ENCODE assay signal across 15 cellular contexts in genomic region chr3:184348057-184348382, GRCh38. TPM values are rescaled to one million over a fixed set of nuclear protein-coding genes. Genes with fewer than 3 reads are reported as not detected.
DNase-seq lines count a peak whose midpoint lies in the region; ATAC-seq and TF ChIP-seq lines count a peak whose summit lies in the region.
"Had no signal": no experiment of that assay in that cellular context is flagged by ENCODE, and none has a peak within 500 bp of the region (broad histone marks: within the 10 kb centered on the region; RNA-seq: fewer than 3 reads in every experiment).

No MANE protein-coding gene starts in this region.

- H3K4me1 ChIP-seq in hepatocyte (ENCODE audit: insufficient read depth) (peaks cover 27% of the 10 kb centered on the region), parathyroid adenoma (peaks cover 14% of the 10 kb centered on the region), transverse colon (peaks cover 12 to 35% (median 23%) of the 10 kb centered on the region in 4 donors)

- intact Hi-C loops in Right ventricle myocardium inferior (cut with DNase I): no loop called here
- intact Hi-C loops in Right ventricle myocardium superior (cut with DNase I): no loop called here
- intact Hi-C loops in transverse colon (cut with DNase I; ENCODE audit: low total_unique reads): no loop called here

- H3K9ac ChIP-seq in parathyroid adenoma: no peak overlapping the region

- no peak overlapping the region for H2AFZ ChIP-seq in hepatocyte
- H2AFZ ChIP-seq in parathyroid adenoma: no peak overlapping the region

- TF ChIP-seq CTCF in hepatocyte (IDR thresholded peaks at IDR 0.05; ENCODE audit: poor library complexity): no peak
- no peak for TF ChIP-seq CTCF in parathyroid adenoma (IDR thresholded peaks at IDR 0.05)
- TF ChIP-seq CTCF in transverse colon (IDR thresholded peaks at IDR 0.05): no peak

- no peaks in the 10 kb centered on the region for H3K9me2 ChIP-seq in hepatocyte (replicated peaks; ENCODE audit: insufficient read depth)

- H3K36me3 ChIP-seq in hepatocyte (replicated peaks; ENCODE audit: insufficient read depth, low read depth): no peaks in the 10 kb centered on the region
- H3K36me3 ChIP-seq in parathyroid adenoma (ENCODE audit: control insufficient read depth, insufficient read depth, low read length): no peaks in the 10 kb centered on the region
- peaks cover 0 to 8% (median under 1%) of the 10 kb centered on the region in 4 donors for H3K36me3 ChIP-seq in transverse colon

- H3K9me3 ChIP-seq in hepatocyte (ENCODE audit: low read depth) (no peaks in the 10 kb centered on the region), parathyroid adenoma (ENCODE audit: control insufficient read depth, low read length) (no peaks in the 10 kb centered on the region), transverse colon (no peaks in the 10 kb centered on the region)

- peak; percentile 23 for DNase-seq in Right ventricle myocardium inferior (ENCODE audit: missing footprints)
- DNase-seq in Right ventricle myocardium superior: no peak
- DNase-seq in hepatocyte (ENCODE audit: low spot score): no peak
- no peak for DNase-seq in EL
- DNase-seq in SIG-M5 (lab: John Stamatoyannopoulos, UW): no peak
- no peak for DNase-seq in NCI-H1417 treated with DMSO at 0.1 percent for 48 hours (lab: John Stamatoyannopoulos, UW)
- DNase-seq in transverse colon: no peak
- DNase-seq: DMS79, NCI-H2107, NCI-H226, NCI-H526 treated with DMSO at 0.1 percent for 48 hours had no signal

- TF ChIP-seq POLR2A in transverse colon (IDR thresholded peaks at IDR 0.05): no peak

- H3K27ac ChIP-seq in hepatocyte (peak overlapping the region; percentile 59), parathyroid adenoma (peak overlapping the region; percentile 26), transverse colon (no peak overlapping the region)

- TF ChIP-seq EP300 in transverse colon (IDR thresholded peaks at IDR 0.05; ENCODE audit: low read depth): no peak

- ATAC-seq in Right ventricle myocardium inferior: no peak
- ATAC-seq in Right ventricle myocardium superior (ENCODE audit: poor library complexity): no peak
- ATAC-seq: HCT116, SK-N-SH treated with all-trans-retinoic acid at 6 μM for 48 hours had no signal

- H3K27me3 ChIP-seq in hepatocyte (no peaks in the 10 kb centered on the region), parathyroid adenoma (ENCODE audit: control insufficient read depth, insufficient read depth, low read length) (no peaks in the 10 kb centered on the region), transverse colon (no peaks in the 10 kb centered on the region)

- H3K4me3 ChIP-seq in hepatocyte (no peak overlapping the region), parathyroid adenoma (ENCODE audit: low read depth, low read length) (peak overlapping the region; percentile 7), transverse colon (no peak overlapping the region)

- WGBS in hepatocyte (ENCODE audit: low lambda C conversion rate, missing lambda C conversion rate): 82% methylated on average over 4 of the region's 4 CpGs
- WGBS in transverse colon (ENCODE audit: low coverage in 1 of 2), 2 donors: 93% methylated on average over 4 of the region's 4 CpGs; no CpG with 5 or more reads in 1 of the 2 donors

- no peaks in the 10 kb centered on the region for H4K20me1 ChIP-seq in hepatocyte (ENCODE audit: insufficient read depth, poor library complexity, severe bottlenecking)

- H3K4me2 ChIP-seq in hepatocyte: no peak overlapping the region
- no peak overlapping the region for H3K4me2 ChIP-seq in parathyroid adenoma (ENCODE audit: low read length)

- in situ Hi-C loops in transverse colon (cut with MboI; ENCODE audit: low pct_ligation_motif_present in 1 of 4, low pct_unique_long_range_greater_than_20kb in 1 of 4, low sequenced_read_pairs in 3 of 4): no loop called here

- H3K79me2 ChIP-seq in hepatocyte (no peaks in the 10 kb centered on the region), parathyroid adenoma (peaks cover 6% of the 10 kb centered on the region)

RNA-seq across cellular contexts. Expression of gene FAM131A, which starts 10.6 kb away (rescaled TPM):
- total RNA-seq in Right ventricle myocardium inferior: 33.4 TPM
- total RNA-seq in Right ventricle myocardium superior: 36.3 TPM
- total RNA-seq in hepatocyte: 12.6 and 17.7 TPM in 2 replicates
- 10.2 and 12.2 TPM in 2 replicates for polyA plus RNA-seq in hepatocyte
- 10 to 100 TPM; 18.5 to 41.1 (median 28.8) TPM for total RNA-seq in transverse colon

RNA-seq across cellular contexts. Expression of gene CLCN2, which starts 13.4 kb away (rescaled TPM):
- total RNA-seq in Right ventricle myocardium inferior (2.9 TPM), Right ventricle myocardium superior (1.9 TPM), hepatocyte (11.8 and 12.3 TPM in 2 replicates), transverse colon (100 to 1,000 TPM in 1 of 4 donors, 10 to 100 TPM in 3; 13.7 to 246 (median 73.1) TPM)
- polyA plus RNA-seq in hepatocyte: 11.9 and 12.8 TPM in 2 replicates

RNA-seq across cellular contexts. Expression of gene POLR2H, which starts 13.5 kb away (rescaled TPM):
- total RNA-seq in Right ventricle myocardium inferior: 27.1 TPM
- total RNA-seq in Right ventricle myocardium superior: 19.9 TPM
- 125 and 126 TPM in 2 replicates for total RNA-seq in hepatocyte
- 95.1 and 106 TPM in 2 replicates for polyA plus RNA-seq in hepatocyte
- 100 to 1,000 TPM in 3 of 4 donors, 10 to 100 TPM in 1; 74.4 to 206 (median 146) TPM for total RNA-seq in transverse colon

RNA-seq across cellular contexts. Expression of gene THPO, which starts 30.0 kb away (rescaled TPM):
- total RNA-seq in Right ventricle myocardium inferior: 0.35 TPM
- total RNA-seq in Right ventricle myocardium superior: 0.11 TPM
- total RNA-seq in hepatocyte: 1.5 and 1.8 TPM in 2 replicates
- 4.0 and 5.2 TPM in 2 replicates for polyA plus RNA-seq in hepatocyte
- total RNA-seq in transverse colon: not detected
- polyA plus RNA-seq: CD14-positive monocyte had no signal

RNA-seq across cellular contexts. Expression of gene CHRD, which starts 31.8 kb away (rescaled TPM):
- total RNA-seq in Right ventricle myocardium inferior: 8.7 TPM
- total RNA-seq in Right ventricle myocardium superior: 7.8 TPM
- total RNA-seq in hepatocyte: 13.6 and 15.0 TPM in 2 replicates
- 13.3 and 16.1 TPM in 2 replicates for polyA plus RNA-seq in hepatocyte
- 1 to 10 TPM; 1.9 to 7.0 (median 4.5) TPM for total RNA-seq in transverse colon
- polyA plus RNA-seq: CD14-positive monocyte had no signal

Comparison
In these comparisons a context has a peak if more than half of its experiments do, and no peak if none do; other contexts are left out.
1. H3K27ac ChIP-seq: peak in hepatocyte (single experiment) and parathyroid adenoma (single experiment); none in transverse colon (0 of 4).